9 cellular contexts compared by ENCODE assay signal in genomic region chr15:51229907-51230328, GRCh38.
DNase-seq lines count a peak whose midpoint lies in the region; TF ChIP-seq lines count a peak whose summit lies in the region.
"Had no signal": no experiment of that assay in that cellular context is flagged by ENCODE, and none has a peak within 500 bp of the region (broad histone marks: within the 10 kb centered on the region; RNA-seq: fewer than 3 reads in every experiment).

No MANE protein-coding gene starts in this region.

- H3K4me3 ChIP-seq in choroid plexus epithelial cell (ENCODE audit: low read depth, low read length) (no peak overlapping the region), lower leg skin (ENCODE audit: low read depth, poor library complexity, severe bottlenecking) (no peak overlapping the region)

- TF ChIP-seq POLR2A in lower leg skin (IDR thresholded peaks at IDR 0.05): no peak

- WGBS in lower leg skin, 2 donors: 39 to 48% methylated on average over 2 of the region's 2 CpGs

- H3K36me3 Mint-ChIP-seq in nephron (ENCODE audit: low read depth): no peaks in the 10 kb centered on the region

- DNase-seq in EH (ENCODE audit: low read depth) (peak; percentile 56), M059J (ENCODE audit: low read depth) (peak; percentile 53), choroid plexus epithelial cell (ENCODE audit: low read depth) (peak; percentile 66), activated gamma-delta T cell treated with Interleukin-2 at 50 U/mL for 16 hours (no peak), lower leg skin (ENCODE audit: low spot score in 2 of 2) (no peak)
- DNase-seq in effector CD4-positive, alpha-beta T cell: no peak
- DNase-seq in stimulated activated CD4-positive, alpha-beta T cell treated with anti-CD3 and anti-CD28 coated beads, Interleukin-12 subunit alpha, Interleukin-12 subunit beta, amount 100 ng/mL, for 4 hours: no peak
- DNase-seq: activated effector memory CD4-positive, alpha-beta T cell treated with anti-CD3 and anti-CD28 coated beads, Interleukin-2, amount 50 U/mL, for 16 hours had no signal

- H3K4me3 Mint-ChIP-seq in nephron: no peak overlapping the region

- no peak overlapping the region for H3K27ac Mint-ChIP-seq in nephron

- intact Hi-C loops in lower leg skin (cut with DNase I; ENCODE audit: low total_unique reads): no loop called here

- no peaks in the 10 kb centered on the region for H3K9me3 Mint-ChIP-seq in nephron

- H3K4me1 Mint-ChIP-seq in nephron: peaks cover 4% of the 10 kb centered on the region

- peaks cover 4% of the 10 kb centered on the region for H3K27me3 Mint-ChIP-seq in nephron (ENCODE audit: low read depth)

- peak; percentile 58 for TF ChIP-seq CTCF in choroid plexus epithelial cell (conservative IDR thresholded peaks at IDR 0.05; ENCODE audit: low read depth, low read length)
- TF ChIP-seq CTCF in nephron (IDR thresholded peaks at IDR 0.05; ENCODE audit: unreplicated experiment in 3 of 3): peak; percentile 38 to 50 (median 43)
- no peak for TF ChIP-seq CTCF in lower leg skin (IDR thresholded peaks at IDR 0.05)

Comparison
In these comparisons a context has a peak if more than half of its experiments do, and no peak if none do; other contexts are left out.
1. DNase-seq: peak in EH (single experiment), M059J (single experiment) and choroid plexus epithelial cell (single experiment); none in effector CD4-positive, alpha-beta T cell (single experiment), activated gamma-delta T cell treated with Interleukin-2 at 50 U/mL for 16 hours (single experiment), stimulated activated CD4-positive, alpha-beta T cell treated with anti-CD3 and anti-CD28 coated beads, Interleukin-12 subunit alpha, Interleukin-12 subunit beta, amount 100 ng/mL, for 4 hours (single experiment) and lower leg skin (0 of 2).
2. CTCF ChIP-seq: peak in choroid plexus epithelial cell (single experiment) and nephron (3 of 3); none in lower leg skin (0 of 3).